ENCODE assay signal across 30 cellular contexts in genomic region chr3:20680990-20681628, GRCh38.
"Had no signal": no experiment of that assay in that cellular context is flagged by ENCODE, and none has a peak within 500 bp of the region (broad histone marks: within the 10 kb centered on the region; RNA-seq: fewer than 3 reads in every experiment).

No MANE protein-coding gene starts in this region.

- H3K4me3 Mint-ChIP-seq: activated CD4-positive, alpha-beta memory T cell treated with anti-CD3 and anti-CD28 coated beads for 36 hours; activated CD4-positive, alpha-beta T cell treated with anti-CD3 and anti-CD28 coated beads, Interleukin-2, amount 10 ng/mL, durations not matched to agents 7 days and 5 days; activated naive CD4-positive, alpha-beta T cell treated with anti-CD3 and anti-CD28 coated beads, Interleukin-2, amount 10 ng/mL, durations not matched to agents 7 days and 5 days; activated naive CD8-positive, alpha-beta T cell treated with anti-CD3 and anti-CD28 coated beads for 36 hours; activated T-cell treated with anti-CD3 and anti-CD28 coated beads, Interleukin-2, amount 50 U/mL, for 72 hours; T-cell had no signal

- H3K9me3 ChIP-seq: body of pancreas, Peyer's patch, SJCRH30 had no signal

- H3K27me3 ChIP-seq: body of pancreas, Peyer's patch, SJCRH30 had no signal

- H3K27ac ChIP-seq: body of pancreas, Peyer's patch, RWPE1, SJCRH30, VCaP had no signal

- ATAC-seq: activated T-cell treated with anti-CD3 and anti-CD28 coated beads, Interleukin-2, amount 50 U/mL, for 72 hours; body of pancreas; T-cell had no signal

- DNase-seq: activated CD4-positive, alpha-beta memory T cell treated with anti-CD3 and anti-CD28 coated beads for 36 hours; activated CD4-positive, alpha-beta T cell treated with anti-CD3 and anti-CD28 coated beads, Interleukin-2, amount 10 ng/mL, durations not matched to agents 7 days and 5 days; activated CD4-positive, CD25-positive, alpha-beta regulatory T cell; activated gamma-delta T cell treated with Interleukin-2 at 50 U/mL for 16 hours; activated naive CD4-positive, alpha-beta T cell treated with anti-CD3 and anti-CD28 coated beads, Interleukin-2, amount 10 ng/mL, durations not matched to agents 7 days and 5 days; activated naive CD8-positive, alpha-beta T cell treated with anti-CD3 and anti-CD28 coated beads for 36 hours; activated T-cell treated with anti-CD3 and anti-CD28 coated beads, Interleukin-2, amount 50 U/mL, for 72 hours; body of pancreas; central memory CD4-positive, alpha-beta T cell; MM.1S; NCI-H1105; NCI-H1436; NCI-H1694 treated with DMSO at 0.1 percent for 48 hours; NCI-H2029 treated with DMSO at 0.1 percent for 48 hours; NCI-H345; NCI-H510A; NCI-H526 treated with DMSO at 0.1 percent for 48 hours; NK-92 treated with Interleukin-12 subunit alpha and Interleukin-12 subunit beta, amount 100 ng/mL, for 24 hours; OCI-M1; Peyer's patch; Right ventricle myocardium superior; SJCRH30; T-cell; T-helper 2 cell; T1000 had no signal

- H3K27me3 Mint-ChIP-seq: activated CD4-positive, alpha-beta memory T cell treated with anti-CD3 and anti-CD28 coated beads for 36 hours; activated CD4-positive, alpha-beta T cell treated with anti-CD3 and anti-CD28 coated beads, Interleukin-2, amount 10 ng/mL, durations not matched to agents 7 days and 5 days; activated naive CD4-positive, alpha-beta T cell treated with anti-CD3 and anti-CD28 coated beads, Interleukin-2, amount 10 ng/mL, durations not matched to agents 7 days and 5 days; activated naive CD8-positive, alpha-beta T cell treated with anti-CD3 and anti-CD28 coated beads for 36 hours; T-cell had no signal

- H3K4me3 ChIP-seq: body of pancreas, Peyer's patch, SJCRH30 had no signal

- H3K36me3 Mint-ChIP-seq: activated CD4-positive, alpha-beta memory T cell treated with anti-CD3 and anti-CD28 coated beads for 36 hours; activated naive CD4-positive, alpha-beta T cell treated with anti-CD3 and anti-CD28 coated beads, Interleukin-2, amount 10 ng/mL, durations not matched to agents 7 days and 5 days; activated naive CD8-positive, alpha-beta T cell treated with anti-CD3 and anti-CD28 coated beads for 36 hours; T-cell had no signal

- H3K27ac Mint-ChIP-seq: activated CD4-positive, alpha-beta memory T cell treated with anti-CD3 and anti-CD28 coated beads for 36 hours; activated CD4-positive, alpha-beta T cell treated with anti-CD3 and anti-CD28 coated beads, Interleukin-2, amount 10 ng/mL, durations not matched to agents 7 days and 5 days; activated naive CD4-positive, alpha-beta T cell treated with anti-CD3 and anti-CD28 coated beads, Interleukin-2, amount 10 ng/mL, durations not matched to agents 7 days and 5 days; activated naive CD8-positive, alpha-beta T cell treated with anti-CD3 and anti-CD28 coated beads for 36 hours; activated T-cell treated with anti-CD3 and anti-CD28 coated beads, Interleukin-2, amount 50 U/mL, for 72 hours; activated T-helper 2 cell treated with anti-CD3 and anti-CD28 coated beads, Interferon-gamma antibody, Interleukin-2, Interleukin-4, amounts not matched to agents 10 μg/mL and 5 μg/mL and 100 μg/mL, durations not matched to agents 14 hours and 24 hours and 36 hours; T-cell had no signal

- FAIRE-seq: bronchial epithelial cell, TTC549 had no signal

- H3K4me1 Mint-ChIP-seq: activated CD4-positive, alpha-beta T cell treated with anti-CD3 and anti-CD28 coated beads, Interleukin-2, amount 10 ng/mL, durations not matched to agents 7 days and 5 days; activated naive CD4-positive, alpha-beta T cell treated with anti-CD3 and anti-CD28 coated beads, Interleukin-2, amount 10 ng/mL, durations not matched to agents 7 days and 5 days; activated naive CD8-positive, alpha-beta T cell treated with anti-CD3 and anti-CD28 coated beads for 36 hours; T-cell had no signal

- H3K36me3 ChIP-seq: Peyer's patch, SJCRH30 had no signal

- H3K4me1 ChIP-seq: body of pancreas, Peyer's patch, SJCRH30 had no signal
